In the genomic region with DNA sequence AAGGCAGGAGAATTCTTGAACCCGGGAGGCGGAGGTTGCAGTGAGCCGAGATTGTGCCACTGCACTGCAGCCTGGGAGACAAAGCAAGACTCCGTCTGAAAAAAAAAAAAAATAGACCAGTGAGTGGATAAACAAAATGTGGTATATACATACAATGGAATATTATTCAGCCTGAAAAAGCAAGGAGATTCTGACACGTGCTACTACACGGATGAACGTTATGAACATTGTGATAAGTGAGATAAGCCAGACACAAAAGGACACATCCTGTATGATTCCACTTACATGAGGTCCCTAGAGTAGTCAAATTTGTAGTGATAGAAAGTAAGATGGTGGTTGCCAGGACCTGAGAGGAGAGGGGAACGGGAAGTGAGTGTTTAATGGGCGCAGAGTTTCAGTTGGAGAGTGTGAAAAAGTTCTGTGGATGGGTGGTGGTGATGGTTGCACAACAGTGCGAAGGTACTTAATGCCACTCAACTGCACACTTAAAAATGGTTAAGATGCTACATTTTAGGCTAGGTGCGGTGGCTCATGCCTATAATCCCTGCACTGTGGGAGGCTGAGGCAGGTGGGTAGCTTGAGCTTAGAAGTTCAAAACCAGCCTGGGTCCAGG, we compare ENCODE assay signal across 1 cellular context.
TF ChIP-seq lines count a peak whose summit lies in the region.

No MANE protein-coding gene starts in this region.

TF ChIP-seq in IMR-90, 13 proteins besides CTCF, POLR2A, EP300 and RAD21:
- no peak for TF ChIP-seq SMC3 (IDR thresholded peaks at IDR 0.05; ENCODE audit: low read depth, low read length)
- TF ChIP-seq MAZ (IDR thresholded peaks at IDR 0.05; ENCODE audit: borderline replicate concordance, low read depth, low read length), result no peak
- no peak for TF ChIP-seq FOS (IDR thresholded peaks at IDR 0.05; ENCODE audit: low read depth, low read length)
- no peak for TF ChIP-seq CEBPB (IDR thresholded peaks at IDR 0.05; ENCODE audit: low read depth, low read length)
- TF ChIP-seq RCOR1 (IDR thresholded peaks at IDR 0.05; ENCODE audit: insufficient replicate concordance, low read length), result no peak
- no peak for TF ChIP-seq RFX5 (IDR thresholded peaks at IDR 0.05; ENCODE audit: low read depth, low read length)
- TF ChIP-seq, protein P1, sequence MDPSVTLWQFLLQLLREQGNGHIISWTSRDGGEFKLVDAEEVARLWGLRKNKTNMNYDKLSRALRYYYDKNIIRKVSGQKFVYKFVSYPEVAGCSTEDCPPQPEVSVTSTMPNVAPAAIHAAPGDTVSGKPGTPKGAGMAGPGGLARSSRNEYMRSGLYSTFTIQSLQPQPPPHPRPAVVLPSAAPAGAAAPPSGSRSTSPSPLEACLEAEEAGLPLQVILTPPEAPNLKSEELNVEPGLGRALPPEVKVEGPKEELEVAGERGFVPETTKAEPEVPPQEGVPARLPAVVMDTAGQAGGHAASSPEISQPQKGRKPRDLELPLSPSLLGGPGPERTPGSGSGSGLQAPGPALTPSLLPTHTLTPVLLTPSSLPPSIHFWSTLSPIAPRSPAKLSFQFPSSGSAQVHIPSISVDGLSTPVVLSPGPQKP (IDR thresholded peaks at IDR 0.05; ENCODE audit: borderline replicate concordance, low read depth, low read length), result no peak
- no peak for TF ChIP-seq CHD1 (IDR thresholded peaks at IDR 0.05; ENCODE audit: low read depth, low read length)
